Comparison of ENCODE assay signal across 1 cellular context in the genomic region with DNA sequence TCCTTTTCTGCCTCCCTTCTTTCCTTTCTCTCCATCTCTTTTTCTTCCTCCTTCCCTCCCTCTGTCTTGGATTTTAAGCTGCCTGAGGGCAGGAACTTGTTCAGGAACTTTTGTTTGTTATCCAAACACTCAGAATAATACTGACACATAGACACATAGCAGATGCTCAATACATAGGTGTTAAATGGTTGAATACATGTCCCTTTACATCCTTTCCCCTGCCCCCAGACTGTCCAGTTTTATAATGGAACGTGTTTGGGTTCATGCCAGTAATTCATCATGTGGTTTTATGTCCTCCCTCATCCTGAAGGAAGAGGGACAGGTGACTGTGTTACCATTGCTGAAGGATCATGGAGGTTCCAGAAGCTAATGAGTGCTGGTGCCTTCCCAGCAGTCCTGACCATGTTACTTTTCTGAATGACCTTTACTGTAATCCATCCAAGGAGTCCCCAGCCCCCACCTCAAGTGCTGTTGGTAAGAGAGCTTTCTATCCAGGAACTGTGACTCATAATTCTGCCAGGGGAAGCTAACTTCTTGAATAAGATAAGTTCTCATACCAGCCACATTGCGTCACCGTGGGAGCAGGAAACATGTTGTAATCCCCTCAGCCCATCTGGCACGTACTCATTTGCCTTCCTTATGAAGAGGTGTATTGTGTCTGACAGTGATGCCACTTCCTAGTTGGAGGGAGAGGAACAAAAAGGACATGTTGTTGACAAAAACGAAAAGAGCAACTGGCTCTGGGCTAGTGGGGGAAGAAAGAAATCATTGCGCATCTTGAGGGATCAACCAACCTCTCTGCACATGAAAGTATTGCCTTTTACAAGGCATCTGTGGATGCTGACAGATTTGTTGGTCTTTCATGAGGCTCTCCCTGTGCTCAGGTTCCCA.
TF ChIP-seq lines count a peak whose summit lies in the region.

No MANE protein-coding gene starts in this region.

TF ChIP-seq in liver, 16 proteins besides CTCF, POLR2A, EP300 and RAD21 (continued from another document):
- peak in 1 of 2 donors; percentile 37 for TF ChIP-seq HNF4A (conservative IDR thresholded peaks at IDR 0.05)
TF ChIP-seq in liver: peak in this region for 9.
